20 cellular contexts compared by ENCODE assay signal in the genomic region with DNA sequence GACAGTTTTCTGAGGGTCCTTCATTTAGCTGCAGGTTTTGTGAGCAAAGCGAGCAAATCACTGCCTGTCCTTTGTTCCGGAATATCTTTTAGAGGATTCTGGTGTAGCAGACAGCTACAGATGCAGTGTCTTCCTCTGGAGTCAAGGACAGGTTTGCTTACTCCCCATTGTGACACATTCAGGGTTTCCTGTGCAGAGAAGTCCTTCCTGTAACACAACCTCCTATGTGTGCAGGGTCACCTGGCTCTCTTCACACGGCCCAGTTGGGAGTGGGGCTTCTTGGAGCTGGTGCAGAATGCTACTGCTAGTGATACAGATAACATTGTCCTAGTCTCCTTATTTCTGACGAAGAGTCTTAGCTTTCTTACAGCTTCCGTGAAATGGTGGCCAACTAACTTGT. TPM values are rescaled to one million over a fixed set of nuclear protein-coding genes. Genes with fewer than 3 reads are reported as not detected.
DNase-seq lines count a peak whose midpoint lies in the region; ATAC-seq and TF ChIP-seq lines count a peak whose summit lies in the region.
"Had no signal": no experiment of that assay in that cellular context is flagged by ENCODE, and none has a peak within 500 bp of the region (broad histone marks: within the 10 kb centered on the region; RNA-seq: fewer than 3 reads in every experiment).

No MANE protein-coding gene starts in this region.

- TF ChIP-seq CTCF in body of pancreas (IDR thresholded peaks at IDR 0.05), result no peak

- H3K27ac ChIP-seq in body of pancreas (peak overlapping the region in 2 of 4 donors; percentile 22 to 45), mesodermal cell (ENCODE audit: low read depth, low read length, severe bottlenecking) (peak overlapping the region; percentile 5)
- H3K27ac ChIP-seq: breast epithelium, gastroesophageal sphincter, parathyroid adenoma, RWPE1, uterus had no signal

- H3K4me3 ChIP-seq in body of pancreas, result no peak overlapping the region
- H3K4me3 ChIP-seq in mesodermal cell (ENCODE audit: extremely low read depth, insufficient read depth, low read length, poor library complexity, severe bottlenecking), result no peak overlapping the region
- H3K4me3 ChIP-seq: breast epithelium, gastroesophageal sphincter, uterus had no signal

- no peaks in the 10 kb centered on the region for H3K9me3 ChIP-seq in body of pancreas
- H3K9me3 ChIP-seq in mesodermal cell (ENCODE audit: control insufficient read depth, low read length), result no peaks in the 10 kb centered on the region
- H3K9me3 ChIP-seq: breast epithelium, gastroesophageal sphincter, uterus had no signal

- no peaks in the 10 kb centered on the region for H3K36me3 ChIP-seq in body of pancreas (replicated peaks in 1 of 2; ENCODE audit: insufficient read depth in 1 of 2, low read depth in 2 of 2)
- peaks cover 5% of the 10 kb centered on the region for H3K36me3 ChIP-seq in mesodermal cell (ENCODE audit: control insufficient read depth, insufficient read depth, low read length)
- H3K36me3 ChIP-seq: breast epithelium, gastroesophageal sphincter, uterus had no signal

- H3K4me1 ChIP-seq in body of pancreas, result peaks cover 29% of the 10 kb centered on the region
- H3K4me1 ChIP-seq in mesodermal cell (ENCODE audit: control insufficient read depth, insufficient read depth, low read length, poor library complexity, severe bottlenecking), result no peaks in the 10 kb centered on the region
- H3K4me1 ChIP-seq: breast epithelium, parathyroid adenoma had no signal

- peak; percentile 10 for DNase-seq in GF-D8 (lab: John Stamatoyannopoulos, UW)
- DNase-seq in body of pancreas, result peak; percentile 58 to 83 (median 70)
- no peak for DNase-seq in NCI-H2107 (lab: John Stamatoyannopoulos, UW)
- DNase-seq in NCI-H1436 treated with DMSO at 0.1 percent for 48 hours (lab: John Stamatoyannopoulos, UW), result no peak
- DNase-seq: activated CD4-positive, alpha-beta T cell treated with anti-CD3 and anti-CD28 coated beads, Interleukin-2, amount 50 U/mL, for 4 hours; activated naive CD8-positive, alpha-beta T cell treated with anti-CD3 and anti-CD28 coated beads for 36 hours; activated T-cell treated with anti-CD3 and anti-CD28 coated beads, Interleukin-2, amount 50 U/mL, for 24 hours; COR-L47; left ventricle myocardium superior; MM.1S; NCI-H1694 treated with DMSO at 0.1 percent for 48 hours; stimulated activated CD4-positive, alpha-beta T cell treated with anti-CD3 and anti-CD28 coated beads, Interleukin-1b, Interleukin-23, amount 100 ng/mL, for 48 hours; uterus had no signal

- ATAC-seq in GM19324 (IDR thresholded peaks at IDR 0.05; ENCODE audit: low FRiP score, unreplicated experiment) (peak; percentile 48), body of pancreas (peak; percentile 82), GM18520 (IDR thresholded peaks at IDR 0.05; ENCODE audit: unreplicated experiment) (no peak)
- ATAC-seq: gastroesophageal sphincter, left ventricle myocardium superior had no signal

- H3K27me3 ChIP-seq in body of pancreas, result no peaks in the 10 kb centered on the region
- H3K27me3 ChIP-seq: breast epithelium, gastroesophageal sphincter, uterus had no signal

- intact Hi-C loops in body of pancreas (cut with DNase I), result no loop called here

- TF ChIP-seq POLR2A in body of pancreas (IDR thresholded peaks at IDR 0.05), result no peak

- 41 to 44% methylated on average over 5 of the region's 5 CpGs for WGBS in body of pancreas, 2 donors
- WGBS in mesodermal cell (ENCODE audit: insufficient coverage in 2 of 2), 2 experiments, result 92 to 100% methylated on average over 2 to 3 of the region's 5 CpGs

RNA-seq across cellular contexts. Expression of a gene that starts 47.9 kb away (rescaled TPM):
- 10 to 100 TPM; 30.6 to 78.4 TPM for total RNA-seq in body of pancreas
- polyA plus RNA-seq in mesodermal cell (2013, experiment 1 of 2), result 43.1 TPM
- 32.3 TPM for polyA plus RNA-seq in mesodermal cell (2013, experiment 2 of 2)

Comparison
In these comparisons a context has a peak if more than half of its experiments do, and no peak if none do; other contexts are left out.
1. DNase-seq: peak in GF-D8 (single experiment) and body of pancreas (4 of 4); none in NCI-H2107 (single experiment) and NCI-H1436 treated with DMSO at 0.1 percent for 48 hours (single experiment).